In genomic region chr2:95500854-95501253, GRCh38 we compare ENCODE assay signal across 38 cellular contexts. TPM values are rescaled to one million over a fixed set of nuclear protein-coding genes. Genes with fewer than 3 reads are reported as not detected.
"Had no signal": no experiment of that assay in that cellular context is flagged by ENCODE, and none has a peak within 500 bp of the region (broad histone marks: within the 10 kb centered on the region; RNA-seq: fewer than 3 reads in every experiment).

No MANE protein-coding gene starts in this region.

- H3K9me3 ChIP-seq: MG63 had no signal

- H3K4me2 ChIP-seq: KMS-11 had no signal

- H3K9ac ChIP-seq: KMS-11 had no signal

- H3K27me3 ChIP-seq: MG63 had no signal

- DNase-seq: Karpas-422, Kasumi-1, KG1, MG63, MM.1S, MV-4-11, NCI-H1048, NCI-H1092, NCI-H1092 treated with DMSO at 0.1 percent for 48 hours, NCI-H1105, NCI-H1105 treated with DMSO at 0.1 percent for 48 hours, NCI-H1417, NCI-H1417 treated with DMSO at 0.1 percent for 48 hours, NCI-H1436, NCI-H1436 treated with DMSO at 0.1 percent for 48 hours, NCI-H146, NCI-H1694, NCI-H1694 treated with DMSO at 0.1 percent for 48 hours, NCI-H187, NCI-H187 treated with DMSO at 0.1 percent for 48 hours, NCI-H1930, NCI-H2029, NCI-H2029 treated with DMSO at 0.1 percent for 48 hours, NCI-H2081, NCI-H2081 treated with DMSO at 0.1 percent for 48 hours, NCI-H2107, NCI-H2171, NCI-H2171 treated with DMSO at 0.1 percent for 48 hours, NCI-H2227 treated with DMSO at 0.1 percent for 48 hours, NCI-H226, NCI-H345, NCI-H446, NCI-H446 treated with DMSO at 0.1 percent for 48 hours, NCI-H510A had no signal

- H3K27ac ChIP-seq: KMS-11 had no signal

- H3K4me3 ChIP-seq: MG63 had no signal

- H3K36me3 ChIP-seq: MG63 had no signal

RNA-seq across cellular contexts. Expression of gene TRIM43B, which starts 16.3 kb away (rescaled TPM):
- total RNA-seq: LHCN-M2, M059J, MCF 10A had no signal
